ENCODE assay signal across 8 cellular contexts in the genomic region with DNA sequence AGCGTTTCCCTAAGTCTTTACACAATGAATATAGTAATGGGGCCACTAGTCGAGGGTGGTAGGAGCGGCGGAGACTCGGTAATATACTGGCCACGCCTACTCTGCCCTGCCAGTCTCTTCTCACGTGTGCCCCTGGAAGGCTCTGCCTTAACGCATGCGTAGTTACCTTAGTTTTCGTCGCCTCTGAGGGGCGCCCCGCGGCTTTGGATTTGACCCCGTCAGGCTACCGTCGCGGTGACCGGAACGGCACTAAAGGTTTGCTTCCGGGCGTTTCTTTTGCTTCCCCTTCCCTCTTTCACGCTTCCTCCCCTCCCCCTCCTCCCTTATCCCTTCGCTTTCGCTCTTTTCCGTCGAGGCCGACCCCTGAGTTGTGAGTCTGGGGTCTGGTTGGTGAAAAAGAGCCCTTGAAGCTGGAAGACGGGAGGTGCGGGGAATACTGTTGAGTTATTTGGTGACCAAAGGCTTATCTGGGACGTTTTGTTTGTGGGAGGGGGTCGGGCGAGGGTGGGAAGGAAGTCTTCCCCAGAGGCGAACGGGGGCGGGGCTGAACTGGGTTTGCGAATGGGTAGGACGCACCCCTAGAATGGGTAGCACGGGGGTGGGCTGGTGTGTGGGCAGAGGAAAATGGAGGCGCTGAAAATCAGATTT. TPM values are rescaled to one million over a fixed set of nuclear protein-coding genes. Genes with fewer than 3 reads are reported as not detected.
DNase-seq lines count a peak whose midpoint lies in the region; ATAC-seq lines count a peak whose summit lies in the region.

Gene SETDB1, plus strand, starts transcription at position 270 of the 648 bp plus-strand sequence. CDS start 1,352 bp downstream, outside the sequence.

- peak within 1 kb of the TSS; percentile 44 for H2BK15ac ChIP-seq in mesenchymal stem cell (ENCODE audit: low read depth, poor library complexity, severe bottlenecking)

- peak within 1 kb of the TSS; percentile 59 for H3K4me2 ChIP-seq in mesenchymal stem cell (ENCODE audit: low read length, poor library complexity, severe bottlenecking)

- DNase-seq in COR-L47 (lab: John Stamatoyannopoulos, UW) (peak; percentile 99), HUDEP-2 (lab: John Stamatoyannopoulos, UW; ENCODE audit: unreplicated experiment in 76 of 76) (peak in 75 of 76 experiments; percentile 39 to 98 (median 94)), NT2/D1 (ENCODE audit: low read depth, low spot score) (peak; percentile 99), mesenchymal stem cell (peak; percentile 96)
- DNase-seq in activated CD8-positive, alpha-beta memory T cell treated with anti-CD3 and anti-CD28 coated beads, Interleukin-2, amount 10 ng/mL, durations not matched to agents 7 days and 5 days, result peak; percentile 98
- DNase-seq in stimulated activated CD8-positive, alpha-beta memory T cell treated with anti-CD3 and anti-CD28 coated beads, Interleukin-12 subunit alpha, Interleukin-12 subunit beta, amount 100 ng/mL, for 4 hours (ENCODE audit: low read depth), result peak; percentile 84

- H2BK120ac ChIP-seq in mesenchymal stem cell (ENCODE audit: low read depth, low read length), result no peak within 1 kb of the TSS

- peaks cover 37% of the 10 kb centered on the region for H3K36me3 ChIP-seq in NT2/D1 (ENCODE audit: insufficient read depth, insufficient read length, low read length)
- peaks cover 9% of the 10 kb centered on the region for H3K36me3 ChIP-seq in endocrine pancreas (ENCODE audit: control insufficient read depth, insufficient read depth, low read length)
- H3K36me3 ChIP-seq in mesenchymal stem cell (ENCODE audit: control insufficient read depth in 1 of 2, insufficient read depth in 2 of 2, low read depth in 1 of 2, low read length in 2 of 2), result peaks cover 18 to 37% of the 10 kb centered on the region in 2 experiments

- H3K9me3 Mint-ChIP-seq in activated CD8-positive, alpha-beta memory T cell treated with anti-CD3 and anti-CD28 coated beads, Interleukin-2, amount 10 ng/mL, durations not matched to agents 7 days and 5 days (ENCODE audit: low read depth), result peaks cover 6% of the 10 kb centered on the region

- H2BK12ac ChIP-seq in mesenchymal stem cell (ENCODE audit: low read length in 2 of 2), result peak within 1 kb of the TSS in 1 of 2 experiments; percentile 15

- peak within 1 kb of the TSS; percentile 68 to 95 for H3K18ac ChIP-seq in mesenchymal stem cell (ENCODE audit: low read depth in 1 of 2, low read length in 2 of 2)

- peak within 1 kb of the TSS; percentile 77 for H2BK5ac ChIP-seq in mesenchymal stem cell (ENCODE audit: low read depth, low read length, poor library complexity, severe bottlenecking)

- H3K27me3 ChIP-seq in NT2/D1 (ENCODE audit: insufficient read depth, insufficient read length) (no peaks in the 10 kb centered on the region), endocrine pancreas (ENCODE audit: control insufficient read depth, insufficient read depth, low read length) (no peaks in the 10 kb centered on the region), mesenchymal stem cell (ENCODE audit: control insufficient read depth in 1 of 2, insufficient read depth in 1 of 2, low read length in 2 of 2) (no peaks in the 10 kb centered on the region)

- peaks cover 35% of the 10 kb centered on the region for H3K4me1 Mint-ChIP-seq in activated CD8-positive, alpha-beta memory T cell treated with anti-CD3 and anti-CD28 coated beads, Interleukin-2, amount 10 ng/mL, durations not matched to agents 7 days and 5 days

- peak within 1 kb of the TSS; percentile 85 for H2AFZ ChIP-seq in mesenchymal stem cell (ENCODE audit: low read depth, low read length)

- peaks cover 11% of the 10 kb centered on the region for H3K79me1 ChIP-seq in mesenchymal stem cell (replicated peaks; ENCODE audit: low read length, poor library complexity, severe bottlenecking)

- peaks cover 3% of the 10 kb centered on the region for H3K4me1 ChIP-seq in NT2/D1 (ENCODE audit: insufficient read depth, insufficient read length)
- no peaks in the 10 kb centered on the region for H3K4me1 ChIP-seq in endocrine pancreas (ENCODE audit: control insufficient read depth, insufficient read depth, low read length)
- H3K4me1 ChIP-seq in mesenchymal stem cell (ENCODE audit: control insufficient read depth, insufficient read depth, low read depth, low read length), result peaks cover 7% of the 10 kb centered on the region

- peaks cover 36% of the 10 kb centered on the region for H3K36me3 Mint-ChIP-seq in activated CD8-positive, alpha-beta memory T cell treated with anti-CD3 and anti-CD28 coated beads, Interleukin-2, amount 10 ng/mL, durations not matched to agents 7 days and 5 days

- H3K9me3 ChIP-seq in NT2/D1 (ENCODE audit: insufficient read depth, low read length) (peaks cover 10% of the 10 kb centered on the region; the same call in 1 of the 2 replicates), endocrine pancreas (ENCODE audit: control insufficient read depth, low read length) (no peaks in the 10 kb centered on the region), mesenchymal stem cell (ENCODE audit: control insufficient read depth, low read length) (peaks cover 4% of the 10 kb centered on the region)

- no peak within 1 kb of the TSS for H2AK5ac ChIP-seq in mesenchymal stem cell (ENCODE audit: low read length, severe bottlenecking)

- peak within 1 kb of the TSS; percentile 54 for H4K8ac ChIP-seq in mesenchymal stem cell (ENCODE audit: low read length)

- CTCF ChIA-PET in activated CD8-positive, alpha-beta memory T cell treated with anti-CD3 and anti-CD28 coated beads, Interleukin-2, amount 10 ng/mL, durations not matched to agents 7 days and 5 days (lab: Charles Lee), result interaction anchor here (1.0 to 1.4 kb wide), 8 partner anchors 52 to 441 kb away, joined by 3 to 6 read pairs (median 3); partner anchors contain the start of genes CTSS, MCL1 and MINDY1

- no peak within 1 kb of the TSS for H4K91ac ChIP-seq in mesenchymal stem cell (ENCODE audit: low read length)

- WGBS in mesenchymal stem cell, result 1% methylated on average over 36 of the region's 40 CpGs

- peak within 1 kb of the TSS in 1 of 2 experiments; percentile 28 for H3K14ac ChIP-seq in mesenchymal stem cell (ENCODE audit: low read length in 2 of 2)

- peak; percentile 87 for ATAC-seq in GM21381 (IDR thresholded peaks at IDR 0.05; ENCODE audit: unreplicated experiment)
- ATAC-seq in activated CD8-positive, alpha-beta memory T cell treated with anti-CD3 and anti-CD28 coated beads, Interleukin-2, amount 10 ng/mL, durations not matched to agents 7 days and 5 days, result peak; percentile 96

- peak within 1 kb of the TSS; percentile 91 for H3K9ac ChIP-seq in NT2/D1 (ENCODE audit: insufficient read length, low read depth)
- peak within 1 kb of the TSS; percentile 96 for H3K9ac ChIP-seq in endocrine pancreas (ENCODE audit: control insufficient read depth, insufficient read depth, low read length)
- peak within 1 kb of the TSS; percentile 97 for H3K9ac ChIP-seq in mesenchymal stem cell (ENCODE audit: low read length)

- H3K4ac ChIP-seq in mesenchymal stem cell (ENCODE audit: low read depth in 1 of 2, low read length in 2 of 2), result peak within 1 kb of the TSS in 1 of 2 experiments; percentile 99

- no peak within 1 kb of the TSS for H3K23ac ChIP-seq in mesenchymal stem cell (ENCODE audit: low read length in 2 of 2)

- peak within 1 kb of the TSS; percentile 63 for H3K4me3 ChIP-seq in NT2/D1 (ENCODE audit: insufficient read length, low read depth)
- H3K4me3 ChIP-seq in endocrine pancreas (ENCODE audit: control insufficient read depth, insufficient read depth, low read length), result peak within 1 kb of the TSS; percentile 95
- H3K4me3 ChIP-seq in mesenchymal stem cell (ENCODE audit: insufficient read depth in 1 of 2, low read depth in 1 of 2, low read length in 2 of 2), result peak within 1 kb of the TSS; percentile 72 to 87

- H3K27me3 Mint-ChIP-seq in activated CD8-positive, alpha-beta memory T cell treated with anti-CD3 and anti-CD28 coated beads, Interleukin-2, amount 10 ng/mL, durations not matched to agents 7 days and 5 days, result no peaks in the 10 kb centered on the region

- peak within 1 kb of the TSS; percentile 92 for H3K27ac ChIP-seq in mesenchymal stem cell (ENCODE audit: low read length, poor library complexity, severe bottlenecking)

- peak within 1 kb of the TSS; percentile 97 for H3K4me3 Mint-ChIP-seq in activated CD8-positive, alpha-beta memory T cell treated with anti-CD3 and anti-CD28 coated beads, Interleukin-2, amount 10 ng/mL, durations not matched to agents 7 days and 5 days

- H3K27ac Mint-ChIP-seq in activated CD8-positive, alpha-beta memory T cell treated with anti-CD3 and anti-CD28 coated beads, Interleukin-2, amount 10 ng/mL, durations not matched to agents 7 days and 5 days, result peak within 1 kb of the TSS; percentile 98

RNA-seq across cellular contexts. Expression of gene SETDB1, which starts in this region (rescaled TPM):
- 10 to 100 TPM; 61.5 to 67.6 TPM for total RNA-seq in activated CD8-positive, alpha-beta memory T cell treated with anti-CD3 and anti-CD28 coated beads, Interleukin-2, amount 10 ng/mL, durations not matched to agents 7 days and 5 days
- polyA plus RNA-seq in mesenchymal stem cell (2013, experiment 1 of 2), result 18.7 TPM
- polyA plus RNA-seq in mesenchymal stem cell (2013, experiment 2 of 2), result 17.7 TPM

Comparison
In these comparisons a context has a peak if more than half of its experiments do, and no peak if none do; other contexts are left out.
1. Peak in every context shown above with its lines: DNase-seq, ATAC-seq, H3K4me3 ChIP-seq and H3K27ac ChIP-seq.